In genomic region chr17:62703269-62703775, GRCh38 we compare ENCODE assay signal across 8 cellular contexts.
DNase-seq lines count a peak whose midpoint lies in the region; ATAC-seq and TF ChIP-seq lines count a peak whose summit lies in the region.

No MANE protein-coding gene starts in this region.

- no peak for TF ChIP-seq CTCF in esophagus muscularis mucosa (IDR thresholded peaks at IDR 0.05)
- no peak for TF ChIP-seq CTCF in progenitor cell of endocrine pancreas (IDR thresholded peaks at IDR 0.05; ENCODE audit: unreplicated experiment)

- H3K36me3 Mint-ChIP-seq in progenitor cell of endocrine pancreas (ENCODE audit: insufficient read depth), result peaks cover 2% of the 10 kb centered on the region

- intact Hi-C loops in esophagus muscularis mucosa (cut with DNase I), result loop anchor here (1.0 to 10.0 kb wide), 2 partner anchors 371 to 703 kb away; no protein-coding TSS in a partner anchor

- no peaks in the 10 kb centered on the region for H3K9me3 Mint-ChIP-seq in progenitor cell of endocrine pancreas (ENCODE audit: low read depth)

- 33% methylated on average over 5 of the region's 16 CpGs for WGBS in esophagus muscularis mucosa

- peaks cover 0 to 5% (median 0%) of the 10 kb centered on the region in 4 donors for H3K27me3 ChIP-seq in esophagus muscularis mucosa

- peaks cover 12% of the 10 kb centered on the region for H3K4me1 Mint-ChIP-seq in progenitor cell of endocrine pancreas (ENCODE audit: low read depth)

- no peaks in the 10 kb centered on the region for H3K36me3 ChIP-seq in esophagus muscularis mucosa

- peak overlapping the region in 3 of 4 donors; percentile 61 to 82 (median 75) for H3K27ac ChIP-seq in esophagus muscularis mucosa (replicated peaks in 1 of 4)

- H3K27ac Mint-ChIP-seq in progenitor cell of endocrine pancreas, result no peak overlapping the region

- peak overlapping the region; percentile 65 to 90 (median 72) for H3K4me3 ChIP-seq in esophagus muscularis mucosa

- H3K9me3 ChIP-seq in esophagus muscularis mucosa, result peaks cover 0 to 1% (median 0%) of the 10 kb centered on the region in 4 donors

- H3K4me1 ChIP-seq in esophagus muscularis mucosa, result peaks cover 20 to 29% (median 26%) of the 10 kb centered on the region in 4 donors

- peak; percentile 84 for DNase-seq in A172 (ENCODE audit: low spot score)
- peak; percentile 51 for DNase-seq in RPMI8226
- no peak for DNase-seq in esophagus muscularis mucosa (ENCODE audit: extremely low spot score)
- DNase-seq in progenitor cell of endocrine pancreas (ENCODE audit: low spot score, unreplicated experiment), result no peak
- no peak for DNase-seq in NCI-H446 treated with DMSO at 0.1 percent for 48 hours (lab: John Stamatoyannopoulos, UW)
- no peak for DNase-seq in anterior cingulate cortex (lab: John Stamatoyannopoulos, UW)

- peak; percentile 6 for ATAC-seq in GM19035 (IDR thresholded peaks at IDR 0.05; ENCODE audit: unreplicated experiment)
- no peak for ATAC-seq in GM21447 (IDR thresholded peaks at IDR 0.05; ENCODE audit: unreplicated experiment)

- peak overlapping the region; percentile 46 for H3K4me3 Mint-ChIP-seq in progenitor cell of endocrine pancreas (ENCODE audit: low read depth)

- peaks cover 60% of the 10 kb centered on the region for H3K27me3 Mint-ChIP-seq in progenitor cell of endocrine pancreas

- no peak for TF ChIP-seq POLR2A in esophagus muscularis mucosa (IDR thresholded peaks at IDR 0.05; ENCODE audit: low read depth)

- no peak for TF ChIP-seq EP300 in esophagus muscularis mucosa (IDR thresholded peaks at IDR 0.05)

Comparison
In these comparisons a context has a peak if more than half of its experiments do, and no peak if none do; other contexts are left out.
1. DNase-seq: peak in A172 (single experiment) and RPMI8226 (single experiment); none in esophagus muscularis mucosa (single experiment), progenitor cell of endocrine pancreas (single experiment), NCI-H446 treated with DMSO at 0.1 percent for 48 hours (single experiment) and anterior cingulate cortex (0 of 58).